ENCODE assay signal across 9 cellular contexts in genomic region chr1:74504125-74505065, GRCh38. TPM values are rescaled to one million over a fixed set of nuclear protein-coding genes. Genes with fewer than 3 reads are reported as not detected.
DNase-seq lines count a peak whose midpoint lies in the region; ATAC-seq and TF ChIP-seq lines count a peak whose summit lies in the region.
"Had no signal": no experiment of that assay in that cellular context is flagged by ENCODE, and none has a peak within 500 bp of the region (broad histone marks: within the 10 kb centered on the region; RNA-seq: fewer than 3 reads in every experiment).

No MANE protein-coding gene starts in this region.

- H3K27me3 Mint-ChIP-seq in Calu3 (ENCODE audit: unreplicated experiment) = no peaks in the 10 kb centered on the region
- no peaks in the 10 kb centered on the region for H3K27me3 Mint-ChIP-seq in activated CD8-positive, alpha-beta T cell treated with anti-CD3 and anti-CD28 coated beads for 36 hours
- H3K27me3 Mint-ChIP-seq in neural progenitor cell (ENCODE audit: insufficient read depth, low read depth) = no peaks in the 10 kb centered on the region

- TF ChIP-seq POLR2A in suprapubic skin (IDR thresholded peaks at IDR 0.05) = no peak

- H3K9me3 Mint-ChIP-seq in Calu3 (ENCODE audit: low read depth, unreplicated experiment) (no peaks in the 10 kb centered on the region), neural progenitor cell (peaks cover 3% of the 10 kb centered on the region)
- H3K9me3 Mint-ChIP-seq in activated CD8-positive, alpha-beta T cell treated with anti-CD3 and anti-CD28 coated beads for 36 hours = no peaks in the 10 kb centered on the region

- H3K79me2 ChIP-seq in fibroblast of lung (ENCODE audit: control insufficient read depth, insufficient read depth, low read length) (no peaks in the 10 kb centered on the region), neural progenitor cell (ENCODE audit: low read depth) (no peaks in the 10 kb centered on the region)

- no peak overlapping the region for H3K4me3 ChIP-seq in fibroblast of lung (replicated peaks in 1 of 4; ENCODE audit: control extremely low read depth in 1 of 4, insufficient read depth in 1 of 4, low read depth in 3 of 4, low read length in 4 of 4)
- no peak overlapping the region for H3K4me3 ChIP-seq in neural progenitor cell
- no peak overlapping the region for H3K4me3 ChIP-seq in suprapubic skin

- CTCF ChIA-PET in Calu3 (lab: Charles Lee) = interaction anchor here (0.6 to 1.6 kb wide), 5 partner anchors 18 to 244 kb away, joined by 3 to 9 read pairs (median 3); no protein-coding TSS in a partner anchor
- CTCF ChIA-PET in activated CD8-positive, alpha-beta T cell treated with anti-CD3 and anti-CD28 coated beads for 36 hours (lab: Charles Lee) = interaction anchor here (1.0 to 1.8 kb wide), 8 partner anchors 7 to 426 kb away, joined by 3 to 8 read pairs (median 4); no protein-coding TSS in a partner anchor

- intact Hi-C loops in Calu3 (cut with micrococcal nuclease; ENCODE audit: unreplicated experiment) = loop anchor here (1.0 kb wide), 1 partner anchor 186 kb away; no protein-coding TSS in a partner anchor
- intact Hi-C loops in activated CD8-positive, alpha-beta T cell treated with anti-CD3 and anti-CD28 coated beads for 36 hours (cut with micrococcal nuclease) = no loop called here

- H3K9ac ChIP-seq in fibroblast of lung (ENCODE audit: insufficient read depth, low read length) = no peak overlapping the region
- no peak overlapping the region for H3K9ac ChIP-seq in neural progenitor cell

- H3K4me1 ChIP-seq in fibroblast of lung (ENCODE audit: control insufficient read depth, extremely low read depth, insufficient read depth, low read length) = peaks cover 2% of the 10 kb centered on the region
- peaks cover 48% of the 10 kb centered on the region for H3K4me1 ChIP-seq in neural progenitor cell
- H3K4me1 ChIP-seq in suprapubic skin = no peaks in the 10 kb centered on the region

- H4K20me1 ChIP-seq in fibroblast of lung (ENCODE audit: control insufficient read depth, extremely low read depth, insufficient read depth, low read length) (no peaks in the 10 kb centered on the region), neural progenitor cell (ENCODE audit: low read depth) (no peaks in the 10 kb centered on the region)

- H3K9me3 ChIP-seq in fibroblast of lung (ENCODE audit: control insufficient read depth, insufficient read depth, low read depth, low read length) = no peaks in the 10 kb centered on the region
- H3K9me3 ChIP-seq in neural progenitor cell (ENCODE audit: low read depth) = no peaks in the 10 kb centered on the region
- no peaks in the 10 kb centered on the region for H3K9me3 ChIP-seq in suprapubic skin

- 52% methylated on average over 19 of the region's 19 CpGs for WGBS in suprapubic skin

- no TSS peak for BruUV-seq in Calu3 (replicated peaks; lab: Mats Ljungman, UMichigan)

- H3K27ac ChIP-seq in fibroblast of lung (ENCODE audit: insufficient read depth, low read length) = no peak overlapping the region
- H3K27ac ChIP-seq in neural progenitor cell = peak overlapping the region; percentile 90
- no peak overlapping the region for H3K27ac ChIP-seq in suprapubic skin

- H3K36me3 ChIP-seq in fibroblast of lung (ENCODE audit: control insufficient read depth, insufficient read depth, low read length) (no peaks in the 10 kb centered on the region), neural progenitor cell (no peaks in the 10 kb centered on the region), suprapubic skin (no peaks in the 10 kb centered on the region)

- DNase-seq in Calu3 (peak; percentile 72), NCI-H2227 treated with DMSO at 0.1 percent for 48 hours (lab: John Stamatoyannopoulos, UW) (peak; percentile 68), fibroblast of lung (ENCODE audit: low read depth in 2 of 2) (peak; percentile 21 to 44), neural progenitor cell (ENCODE audit: low spot score) (peak; percentile 78), suprapubic skin (ENCODE audit: low spot score in 2 of 2) (no peak)
- DNase-seq in activated CD8-positive, alpha-beta T cell treated with anti-CD3 and anti-CD28 coated beads for 36 hours = peak; percentile 58

- H3K4me3 Mint-ChIP-seq in Calu3 (ENCODE audit: low read depth, unreplicated experiment) = no peak overlapping the region
- H3K4me3 Mint-ChIP-seq in activated CD8-positive, alpha-beta T cell treated with anti-CD3 and anti-CD28 coated beads for 36 hours = no peak overlapping the region
- peak overlapping the region; percentile 70 for H3K4me3 Mint-ChIP-seq in neural progenitor cell

- peak; percentile 86 for ATAC-seq in GM19328 (IDR thresholded peaks at IDR 0.05; ENCODE audit: unreplicated experiment)
- ATAC-seq in HG03196 (IDR thresholded peaks at IDR 0.05; ENCODE audit: unreplicated experiment) = peak; percentile 78
- ATAC-seq in activated CD8-positive, alpha-beta T cell treated with anti-CD3 and anti-CD28 coated beads for 36 hours = peak; percentile 71

- no peak for TF ChIP-seq EP300 in suprapubic skin (IDR thresholded peaks at IDR 0.05)

- POLR2A ChIA-PET in activated CD8-positive, alpha-beta T cell treated with anti-CD3 and anti-CD28 coated beads for 36 hours (lab: Charles Lee) = no interaction called here

- no peaks in the 10 kb centered on the region for H3K27me3 ChIP-seq in fibroblast of lung (ENCODE audit: control insufficient read depth, insufficient read depth, low read length)
- H3K27me3 ChIP-seq in neural progenitor cell = no peaks in the 10 kb centered on the region
- H3K27me3 ChIP-seq in suprapubic skin = no peaks in the 10 kb centered on the region

- H3F3A ChIP-seq in neural progenitor cell (ENCODE audit: low read depth) = peaks cover 29% of the 10 kb centered on the region

- no peaks in the 10 kb centered on the region for H3K4me1 Mint-ChIP-seq in Calu3 (ENCODE audit: low read depth, unreplicated experiment)
- no peaks in the 10 kb centered on the region for H3K4me1 Mint-ChIP-seq in activated CD8-positive, alpha-beta T cell treated with anti-CD3 and anti-CD28 coated beads for 36 hours (ENCODE audit: low read depth)
- H3K4me1 Mint-ChIP-seq in neural progenitor cell = peaks cover 61% of the 10 kb centered on the region

- no peak overlapping the region for H3K27ac Mint-ChIP-seq in Calu3 (ENCODE audit: unreplicated experiment)
- no peak overlapping the region for H3K27ac Mint-ChIP-seq in activated CD8-positive, alpha-beta T cell treated with anti-CD3 and anti-CD28 coated beads for 36 hours
- H3K27ac Mint-ChIP-seq in neural progenitor cell = peak overlapping the region; percentile 94

- H3K36me3 Mint-ChIP-seq in Calu3 (ENCODE audit: insufficient read depth, unreplicated experiment) = no peaks in the 10 kb centered on the region
- H3K36me3 Mint-ChIP-seq in activated CD8-positive, alpha-beta T cell treated with anti-CD3 and anti-CD28 coated beads for 36 hours (ENCODE audit: low read depth) = no peaks in the 10 kb centered on the region
- no peaks in the 10 kb centered on the region for H3K36me3 Mint-ChIP-seq in neural progenitor cell

- TF ChIP-seq CTCF in Calu3 (IDR thresholded peaks at IDR 0.05; ENCODE audit: unreplicated experiment) = peak; percentile 81
- TF ChIP-seq CTCF in activated CD8-positive, alpha-beta T cell treated with anti-CD3 and anti-CD28 coated beads for 36 hours (IDR thresholded peaks at IDR 0.05) = peak; percentile 58
- peak; percentile 66 to 97 for TF ChIP-seq CTCF in fibroblast of lung (conservative IDR thresholded peaks at IDR 0.05 in 1 of 2, IDR thresholded peaks at IDR 0.05 in 1 of 2; ENCODE audit: low read depth in 1 of 2, low read length in 2 of 2)
- TF ChIP-seq CTCF in neural progenitor cell (IDR thresholded peaks at IDR 0.05) = peak; percentile 89
- TF ChIP-seq CTCF in suprapubic skin (IDR thresholded peaks at IDR 0.05) = peak in 1 of 2 donors; percentile 49

- H2AFZ ChIP-seq in fibroblast of lung (ENCODE audit: low read length) (no peak overlapping the region), neural progenitor cell (replicated peaks) (peak overlapping the region; percentile 44)

- H3K4me2 ChIP-seq in fibroblast of lung (ENCODE audit: extremely low read depth, insufficient read depth, low read length) (peak overlapping the region; percentile 35), neural progenitor cell (peak overlapping the region; percentile 69)

RNA-seq across cellular contexts. Expression of gene LRRC53, which starts 8.0 kb away (rescaled TPM):
- total RNA-seq in Calu3 (2022) = not detected in 2 replicates
- total RNA-seq in activated CD8-positive, alpha-beta T cell treated with anti-CD3 and anti-CD28 coated beads for 36 hours = not detected
- total RNA-seq in fibroblast of lung = not detected in 2 replicates
- polyA plus RNA-seq in fibroblast of lung = not detected in 2 replicates
- polyA plus RNA-seq in fibroblast of lung (2012) = not detected in 2 replicates
- polyA minus RNA-seq in fibroblast of lung (ENCODE audit: low replicate concordance) = not detected in 2 replicates
- not detected in 2 replicates for total RNA-seq in neural progenitor cell (ENCODE audit: low replicate concordance)
- not detected for total RNA-seq in suprapubic skin
- total RNA-seq: T-helper 2 cell treated with Interferon-gamma antibody and Interleukin-4, amounts not matched to agents 100 ng/mL and 5 ng/mL, for 36 hours had no signal

Comparison
In these comparisons a context has a peak if more than half of its experiments do, and no peak if none do; other contexts are left out.
1. DNase-seq: peak in Calu3 (single experiment), NCI-H2227 treated with DMSO at 0.1 percent for 48 hours (single experiment), activated CD8-positive, alpha-beta T cell treated with anti-CD3 and anti-CD28 coated beads for 36 hours (single experiment), fibroblast of lung (2 of 2) and neural progenitor cell (single experiment); none in suprapubic skin (0 of 2).
2. Peak in every context shown above with its lines, with median percentiles within 50 percentile points of each other: ATAC-seq.